30 cellular contexts compared by ENCODE assay signal in the genomic region with DNA sequence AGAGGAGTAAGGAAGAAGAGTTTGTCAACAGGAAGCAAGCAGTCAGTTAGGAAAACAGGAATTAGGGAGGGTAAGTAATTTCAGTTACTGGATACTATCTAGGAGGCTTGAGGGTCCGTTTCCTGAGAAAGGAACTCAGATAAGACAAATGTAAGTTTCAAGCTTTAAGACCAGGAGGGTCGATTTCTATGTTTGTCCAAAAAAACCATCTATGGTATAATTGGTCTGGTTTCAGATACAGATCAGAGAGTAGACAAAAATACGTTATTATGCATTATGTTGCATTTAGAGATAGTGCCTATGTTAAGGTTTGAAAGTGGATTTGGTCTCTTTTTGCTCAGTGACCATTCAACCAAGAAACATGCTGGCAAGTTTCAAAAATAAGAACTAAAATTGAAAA.
"Had no signal": no experiment of that assay in that cellular context is flagged by ENCODE, and none has a peak within 500 bp of the region (broad histone marks: within the 10 kb centered on the region; RNA-seq: fewer than 3 reads in every experiment).

No MANE protein-coding gene starts in this region.

- H3K4me3 ChIP-seq: adrenal gland, body of pancreas, esophagus muscularis mucosa, gastrocnemius medialis, heart left ventricle had no signal

- H3K27ac ChIP-seq: adrenal gland, body of pancreas, esophagus muscularis mucosa, foreskin keratinocyte, gastrocnemius medialis, heart left ventricle had no signal

- H3K9me3 ChIP-seq: adrenal gland, body of pancreas, esophagus muscularis mucosa, gastrocnemius medialis had no signal

- H3K36me3 ChIP-seq: adrenal gland, esophagus muscularis mucosa, gastrocnemius medialis, heart left ventricle had no signal

- H3K4me1 ChIP-seq: adrenal gland, body of pancreas, esophagus muscularis mucosa, foreskin keratinocyte, gastrocnemius medialis, heart left ventricle had no signal

- DNase-seq: activated CD4-positive, alpha-beta memory T cell treated with anti-CD3 and anti-CD28 coated beads for 36 hours; activated CD4-positive, alpha-beta T cell treated with anti-CD3 and anti-CD28 coated beads for 36 hours; activated CD4-positive, alpha-beta T cell treated with anti-CD3 and anti-CD28 coated beads, Interleukin-2, amount 10 ng/mL, durations not matched to agents 24 days and 14 days; activated CD4-positive, CD25-positive, alpha-beta regulatory T cell; activated CD4-positive, CD25-positive, alpha-beta regulatory T cell treated with anti-CD3 and anti-CD28 coated beads, Interleukin-2, amount 50 U/mL, for 72 hours; activated CD8-positive, alpha-beta memory T cell treated with anti-CD3 and anti-CD28 coated beads, Interleukin-2, amount 10 ng/mL, durations not matched to agents 7 days and 5 days; activated CD8-positive, alpha-beta memory T cell treated with anti-CD3 and anti-CD28 coated beads, Interleukin-2, amount 50 U/mL, for 4 hours; activated CD8-positive, alpha-beta T cell treated with anti-CD3 and anti-CD28 coated beads, Interleukin-2, amount 10 ng/mL, durations not matched to agents 7 days and 5 days; activated effector memory CD4-positive, alpha-beta T cell treated with anti-CD3 and anti-CD28 coated beads, Interleukin-2, amount 50 U/mL, for 16 hours; activated naive CD4-positive, alpha-beta T cell treated with anti-CD3 and anti-CD28 coated beads for 36 hours; activated naive CD8-positive, alpha-beta T cell treated with anti-CD3 and anti-CD28 coated beads for 36 hours; activated naive CD8-positive, alpha-beta T cell treated with anti-CD3 and anti-CD28 coated beads, Interleukin-2, amount 50 U/mL, for 24 hours; activated T-cell treated with anti-CD3 and anti-CD28 coated beads, Interleukin-2, amount 50 U/mL, for 1 hour; activated T-cell treated with anti-CD3 and anti-CD28 coated beads, Interleukin-2, amount 50 U/mL, for 48 hours; adrenal gland; amygdala; aorta; body of pancreas; caudate nucleus; cortex of kidney; dermis blood vessel endothelial cell; effector CD8-positive, alpha-beta T cell; foreskin keratinocyte; gastrocnemius medialis; glutamatergic neuron; heart left ventricle; T-helper 17 cell; T1000 had no signal

- FAIRE-seq: colon had no signal

- ATAC-seq: activated CD4-positive, alpha-beta T cell treated with anti-CD3 and anti-CD28 coated beads for 36 hours; activated CD8-positive, alpha-beta memory T cell treated with anti-CD3 and anti-CD28 coated beads, Interleukin-2, amount 10 ng/mL, durations not matched to agents 7 days and 5 days; activated CD8-positive, alpha-beta T cell treated with anti-CD3 and anti-CD28 coated beads, Interleukin-2, amount 10 ng/mL, durations not matched to agents 7 days and 5 days; activated naive CD8-positive, alpha-beta T cell treated with anti-CD3 and anti-CD28 coated beads, Interleukin-2, amount 50 U/mL, for 24 hours; body of pancreas; foreskin keratinocyte; gastrocnemius medialis; heart left ventricle; T-helper 17 cell had no signal

- H3K27me3 ChIP-seq: adrenal gland, body of pancreas, esophagus muscularis mucosa, foreskin keratinocyte, gastrocnemius medialis, heart left ventricle had no signal
